ENCODE assay signal across 8 cellular contexts in the genomic region with DNA sequence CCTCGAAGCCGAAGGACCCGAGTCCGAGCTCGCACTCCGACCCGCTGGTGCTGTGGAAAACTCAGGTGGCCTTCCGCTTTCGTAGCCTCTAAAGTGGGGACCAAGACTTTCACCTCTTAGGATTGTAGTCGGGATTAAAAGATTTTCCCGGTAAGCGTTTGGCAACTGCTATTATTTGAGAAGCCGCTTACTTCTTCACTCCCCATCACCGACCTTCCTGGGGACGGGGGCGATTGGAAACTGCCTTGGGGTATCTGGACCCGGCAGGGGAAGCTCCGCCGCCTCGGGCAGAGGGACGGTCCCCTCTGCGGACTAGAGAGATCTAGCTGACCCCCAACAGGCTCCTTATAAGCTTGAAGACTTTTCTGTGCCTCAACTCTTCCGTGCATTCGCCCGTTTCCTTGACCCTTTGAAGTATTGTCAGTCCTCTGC. TPM values are rescaled to one million over a fixed set of nuclear protein-coding genes. Genes with fewer than 3 reads are reported as not detected.
DNase-seq lines count a peak whose midpoint lies in the region; ATAC-seq lines count a peak whose summit lies in the region.

No MANE protein-coding gene starts in this region.

- H3K36me3 Mint-ChIP-seq in activated CD4-positive, alpha-beta T cell treated with anti-CD3 and anti-CD28 coated beads, Interleukin-2, amount 10 ng/mL, durations not matched to agents 24 days and 14 days (ENCODE audit: low read depth), result peaks cover 7% of the 10 kb centered on the region
- H3K36me3 Mint-ChIP-seq in activated T-helper 17 cell treated with anti-CD3 and anti-CD28 coated beads, Interleukin-2, amount 50 U/mL, for 72 hours (ENCODE audit: low read depth), result peaks cover 17% of the 10 kb centered on the region

- peaks cover 2% of the 10 kb centered on the region for H3K27me3 Mint-ChIP-seq in activated CD4-positive, alpha-beta T cell treated with anti-CD3 and anti-CD28 coated beads, Interleukin-2, amount 10 ng/mL, durations not matched to agents 24 days and 14 days
- no peaks in the 10 kb centered on the region for H3K27me3 Mint-ChIP-seq in activated T-helper 17 cell treated with anti-CD3 and anti-CD28 coated beads, Interleukin-2, amount 50 U/mL, for 72 hours

- intact Hi-C loops in activated CD4-positive, alpha-beta T cell treated with anti-CD3 and anti-CD28 coated beads, Interleukin-2, amount 10 ng/mL, durations not matched to agents 24 days and 14 days (cut with micrococcal nuclease), result loop anchor here (1.0 kb wide), 3 partner anchors 18 to 113 kb away; a partner anchor contains a TSS

- no peaks in the 10 kb centered on the region for H3K9me3 Mint-ChIP-seq in activated CD4-positive, alpha-beta T cell treated with anti-CD3 and anti-CD28 coated beads, Interleukin-2, amount 10 ng/mL, durations not matched to agents 24 days and 14 days
- H3K9me3 Mint-ChIP-seq in activated T-helper 17 cell treated with anti-CD3 and anti-CD28 coated beads, Interleukin-2, amount 50 U/mL, for 72 hours, result no peaks in the 10 kb centered on the region

- peaks cover 43% of the 10 kb centered on the region for H3K4me1 ChIP-seq in stomach smooth muscle (ENCODE audit: control insufficient read depth, insufficient read depth, low read length)

- no peaks in the 10 kb centered on the region for H3K36me3 ChIP-seq in stomach smooth muscle (ENCODE audit: control insufficient read depth in 2 of 2, insufficient read depth in 2 of 2, low read length in 2 of 2)

- H3K9me3 ChIP-seq in stomach smooth muscle (ENCODE audit: control insufficient read depth in 2 of 2, low read length in 2 of 2), result no peaks in the 10 kb centered on the region

- H3K27ac Mint-ChIP-seq in activated CD4-positive, alpha-beta T cell treated with anti-CD3 and anti-CD28 coated beads, Interleukin-2, amount 10 ng/mL, durations not matched to agents 24 days and 14 days, result peak overlapping the region; percentile 83
- peak overlapping the region; percentile 72 for H3K27ac Mint-ChIP-seq in activated T-helper 17 cell treated with anti-CD3 and anti-CD28 coated beads, Interleukin-2, amount 50 U/mL, for 72 hours

- no peak for ATAC-seq in activated T-helper 17 cell treated with anti-CD3 and anti-CD28 coated beads, Interleukin-2, amount 50 U/mL, for 72 hours (replicated peaks)
- no peak for ATAC-seq in GM19455 (IDR thresholded peaks at IDR 0.05; ENCODE audit: unreplicated experiment)
- no peak for ATAC-seq in GM19351 (IDR thresholded peaks at IDR 0.05; ENCODE audit: unreplicated experiment)

- no peaks in the 10 kb centered on the region for H3K27me3 ChIP-seq in stomach smooth muscle (ENCODE audit: control insufficient read depth in 1 of 2, insufficient read depth in 2 of 2, low read length in 2 of 2)

- H3K27ac ChIP-seq in stomach smooth muscle (ENCODE audit: low read length), result peak overlapping the region; percentile 90

- H3K4me3 Mint-ChIP-seq in activated CD4-positive, alpha-beta T cell treated with anti-CD3 and anti-CD28 coated beads, Interleukin-2, amount 10 ng/mL, durations not matched to agents 24 days and 14 days, result peak overlapping the region; percentile 82
- H3K4me3 Mint-ChIP-seq in activated T-helper 17 cell treated with anti-CD3 and anti-CD28 coated beads, Interleukin-2, amount 50 U/mL, for 72 hours, result peak overlapping the region; percentile 74

- peak overlapping the region; percentile 92 to 96 for H3K4me3 ChIP-seq in stomach smooth muscle (ENCODE audit: low read length in 2 of 2)

- peak; percentile 69 for DNase-seq in activated CD4-positive, alpha-beta T cell treated with anti-CD3 and anti-CD28 coated beads, Interleukin-2, amount 10 ng/mL, durations not matched to agents 24 days and 14 days
- no peak for DNase-seq in activated CD4-positive, alpha-beta T cell treated with anti-CD3 and anti-CD28 coated beads for 48 hours
- DNase-seq in iPS-NIHi7 (ENCODE audit: extremely low spot score) (peak; percentile 19), NCI-H510A treated with DMSO at 0.1 percent for 48 hours (lab: John Stamatoyannopoulos, UW) (no peak)

- peaks cover 33% of the 10 kb centered on the region for H3K4me1 Mint-ChIP-seq in activated CD4-positive, alpha-beta T cell treated with anti-CD3 and anti-CD28 coated beads, Interleukin-2, amount 10 ng/mL, durations not matched to agents 24 days and 14 days
- peaks cover 13% of the 10 kb centered on the region for H3K4me1 Mint-ChIP-seq in activated T-helper 17 cell treated with anti-CD3 and anti-CD28 coated beads, Interleukin-2, amount 50 U/mL, for 72 hours

- peak overlapping the region; percentile 90 to 94 for H3K9ac ChIP-seq in stomach smooth muscle (ENCODE audit: low read length in 2 of 2)

RNA-seq across cellular contexts. Expression of a gene that starts 0.7 kb away (rescaled TPM):
- 45.6 and 48.3 TPM in 2 replicates for total RNA-seq in activated CD4-positive, alpha-beta T cell treated with anti-CD3 and anti-CD28 coated beads, Interleukin-2, amount 10 ng/mL, durations not matched to agents 24 days and 14 days
- 10 to 100 TPM; 29.7 to 50.0 TPM for total RNA-seq in activated T-helper 17 cell treated with anti-CD3 and anti-CD28 coated beads, Interleukin-2, amount 50 U/mL, for 72 hours

RNA-seq across cellular contexts. Expression of a gene that starts 17.4 kb away (rescaled TPM):
- 60.0 and 62.1 TPM in 2 replicates for total RNA-seq in activated CD4-positive, alpha-beta T cell treated with anti-CD3 and anti-CD28 coated beads, Interleukin-2, amount 10 ng/mL, durations not matched to agents 24 days and 14 days
- 10 to 100 TPM; 37.0 to 45.7 TPM for total RNA-seq in activated T-helper 17 cell treated with anti-CD3 and anti-CD28 coated beads, Interleukin-2, amount 50 U/mL, for 72 hours

Comparison
In these comparisons a context has a peak if more than half of its experiments do, and no peak if none do; other contexts are left out.
1. DNase-seq: peak in activated CD4-positive, alpha-beta T cell treated with anti-CD3 and anti-CD28 coated beads, Interleukin-2, amount 10 ng/mL, durations not matched to agents 24 days and 14 days (single experiment) and iPS-NIHi7 (single experiment); none in activated CD4-positive, alpha-beta T cell treated with anti-CD3 and anti-CD28 coated beads for 48 hours (single experiment) and NCI-H510A treated with DMSO at 0.1 percent for 48 hours (single experiment).